Comparison of ENCODE assay signal across 8 cellular contexts in genomic region chr3:194682651-194683310, GRCh38. TPM values are rescaled to one million over a fixed set of nuclear protein-coding genes. Genes with fewer than 3 reads are reported as not detected.
A peak's percentile ranks its signal among the peaks of the same experiment; 100 is the strongest.
DNase-seq lines count a peak whose midpoint lies in the region; ATAC-seq and TF ChIP-seq lines count a peak whose summit lies in the region.

No MANE protein-coding gene starts in this region.

- H4K20me1 ChIP-seq in Karpas-422 (ENCODE audit: insufficient read depth, low read depth, low read length) (peaks cover 11% of the 10 kb centered on the region), OCI-LY7 (ENCODE audit: insufficient read depth, low read length) (no peaks in the 10 kb centered on the region)

- peak; percentile 43 to 72 (median 46) for DNase-seq in CD4-positive, alpha-beta T cell
- DNase-seq in Karpas-422 (peak; percentile 95), OCI-LY7 (ENCODE audit: low spot score) (peak; percentile 89), activated T-cell treated with anti-CD3 and anti-CD28 coated beads for 4 hours (peak; percentile 64)
- peak; percentile 80 for DNase-seq in natural killer cell treated with Interleukin-12 subunit alpha and Interleukin-12 subunit beta and Interleukin-15 and Interleukin-18, amount 100 ng/mL, for 72 hours (ENCODE audit: low spot score)
- DNase-seq in stimulated activated naive CD8-positive, alpha-beta T cell treated with anti-CD3 and anti-CD28 coated beads, Interleukin-15, amount 100 ng/mL, for 72 hours: peak; percentile 68 to 80

- CTCF ChIA-PET in CD4-positive, alpha-beta T cell (lab: Charles Lee): interaction anchor here (0.6 to 4.0 kb wide), 17 partner anchors 10 to 876 kb away, joined by 3 to 60 read pairs (median 4); partner anchors contain the start of gene LSG1
- CTCF ChIA-PET in OCI-LY7 (lab: Charles Lee; ENCODE audit: unreplicated experiment): interaction anchor here (0.6 to 1.4 kb wide), 11 partner anchors 8 to 578 kb away, joined by 3 to 5 read pairs (median 3); no protein-coding TSS in a partner anchor

- H3K36me3 Mint-ChIP-seq in CD4-positive, alpha-beta T cell (ENCODE audit: low read depth): no peaks in the 10 kb centered on the region
- no peaks in the 10 kb centered on the region for H3K36me3 Mint-ChIP-seq in natural killer cell treated with Interleukin-12 subunit alpha and Interleukin-12 subunit beta and Interleukin-15 and Interleukin-18, amount 100 ng/mL, for 72 hours

- H3K27me3 Mint-ChIP-seq in CD4-positive, alpha-beta T cell: peaks cover 14% of the 10 kb centered on the region
- H3K27me3 Mint-ChIP-seq in natural killer cell treated with Interleukin-12 subunit alpha and Interleukin-12 subunit beta and Interleukin-15 and Interleukin-18, amount 100 ng/mL, for 72 hours: peaks cover 0 to 2% of the 10 kb centered on the region in 2 donors
- peaks cover 22% of the 10 kb centered on the region for H3K27me3 Mint-ChIP-seq in stimulated activated naive CD8-positive, alpha-beta T cell treated with anti-CD3 and anti-CD28 coated beads, Interleukin-15, amount 100 ng/mL, for 72 hours

- POLR2A ChIA-PET in CD4-positive, alpha-beta T cell (lab: Charles Lee): interaction anchor here (0.8 to 1.5 kb wide), 8 partner anchors 11 to 588 kb away, joined by 3 to 34 read pairs (median 4); partner anchors contain the start of genes LSG1 and XXYLT1
- POLR2A ChIA-PET in OCI-LY7 (lab: Charles Lee): interaction anchor here (0.6 to 2.4 kb wide), 7 partner anchors 8 to 576 kb away, joined by 3 to 10 read pairs (median 3); partner anchors contain the start of gene LSG1

- H2AFZ ChIP-seq in Karpas-422 (ENCODE audit: low read length): no peak overlapping the region
- peak overlapping the region; percentile 34; the same call in 1 of the 2 replicates for H2AFZ ChIP-seq in OCI-LY7 (ENCODE audit: low read length)

- ATAC-seq in CD4-positive, alpha-beta T cell (ENCODE audit: poor library complexity): peak; percentile 81
- ATAC-seq in GM21367 (IDR thresholded peaks at IDR 0.05; ENCODE audit: unreplicated experiment): peak; percentile 40
- ATAC-seq in esophagus mucosa: peak; percentile 81
- ATAC-seq in natural killer cell treated with Interleukin-12 subunit alpha and Interleukin-12 subunit beta and Interleukin-15 and Interleukin-18, amount 100 ng/mL, for 72 hours: peak; percentile 65 to 68
- peak; percentile 75 for ATAC-seq in stimulated activated naive CD8-positive, alpha-beta T cell treated with anti-CD3 and anti-CD28 coated beads, Interleukin-15, amount 100 ng/mL, for 72 hours

- TF ChIP-seq CTCF in CD4-positive, alpha-beta T cell (IDR thresholded peaks at IDR 0.05): peak; percentile 72
- peak; percentile 96 for TF ChIP-seq CTCF in OCI-LY7 (conservative IDR thresholded peaks at IDR 0.05; ENCODE audit: low read length)

- no peaks in the 10 kb centered on the region for H3K9me3 Mint-ChIP-seq in CD4-positive, alpha-beta T cell
- no peaks in the 10 kb centered on the region for H3K9me3 Mint-ChIP-seq in natural killer cell treated with Interleukin-12 subunit alpha and Interleukin-12 subunit beta and Interleukin-15 and Interleukin-18, amount 100 ng/mL, for 72 hours
- H3K9me3 Mint-ChIP-seq in stimulated activated naive CD8-positive, alpha-beta T cell treated with anti-CD3 and anti-CD28 coated beads, Interleukin-15, amount 100 ng/mL, for 72 hours: no peaks in the 10 kb centered on the region

- H3K36me3 ChIP-seq in Karpas-422 (ENCODE audit: insufficient read depth, low read length) (no peaks in the 10 kb centered on the region), OCI-LY7 (ENCODE audit: insufficient read depth, low read length) (no peaks in the 10 kb centered on the region)

- no peaks in the 10 kb centered on the region for H3K9me2 ChIP-seq in Karpas-422 (replicated peaks; ENCODE audit: insufficient read depth, low read length)
- H3K9me2 ChIP-seq in OCI-LY7 (ENCODE audit: insufficient read depth, low read length): no peaks in the 10 kb centered on the region

- H3K4me1 Mint-ChIP-seq in CD4-positive, alpha-beta T cell (ENCODE audit: low read depth): peaks cover 34% of the 10 kb centered on the region
- peaks cover 33 to 42% of the 10 kb centered on the region in 2 donors for H3K4me1 Mint-ChIP-seq in natural killer cell treated with Interleukin-12 subunit alpha and Interleukin-12 subunit beta and Interleukin-15 and Interleukin-18, amount 100 ng/mL, for 72 hours (ENCODE audit: low read depth in 2 of 2)
- peaks cover 63% of the 10 kb centered on the region for H3K4me1 Mint-ChIP-seq in stimulated activated naive CD8-positive, alpha-beta T cell treated with anti-CD3 and anti-CD28 coated beads, Interleukin-15, amount 100 ng/mL, for 72 hours

- H3K27me3 ChIP-seq in CD4-positive, alpha-beta T cell (ENCODE audit: control insufficient read depth, insufficient read depth, low read length): no peaks in the 10 kb centered on the region
- H3K27me3 ChIP-seq in Karpas-422 (ENCODE audit: low read length): no peaks in the 10 kb centered on the region

- H3K4me3 Mint-ChIP-seq in CD4-positive, alpha-beta T cell: peak overlapping the region; percentile 13
- H3K4me3 Mint-ChIP-seq in natural killer cell treated with Interleukin-12 subunit alpha and Interleukin-12 subunit beta and Interleukin-15 and Interleukin-18, amount 100 ng/mL, for 72 hours: no peak overlapping the region
- H3K4me3 Mint-ChIP-seq in stimulated activated naive CD8-positive, alpha-beta T cell treated with anti-CD3 and anti-CD28 coated beads, Interleukin-15, amount 100 ng/mL, for 72 hours: peak overlapping the region; percentile 38 to 46

- H3K4me1 ChIP-seq in Karpas-422 (ENCODE audit: low read length) (peaks cover 27% of the 10 kb centered on the region), OCI-LY7 (ENCODE audit: insufficient read depth, low read length, poor library complexity, severe bottlenecking) (peaks cover 37% of the 10 kb centered on the region)

- intact Hi-C loops in CD4-positive, alpha-beta T cell (cut with DNase I, micrococcal nuclease): loop anchor here (1.0 to 5.0 kb wide), 5 partner anchors 27 to 840 kb away; no protein-coding TSS in a partner anchor
- intact Hi-C loops in OCI-LY7 (cut with micrococcal nuclease; ENCODE audit: unreplicated experiment): loop anchor here (1.0 to 10.0 kb wide), 5 partner anchors 192 to 578 kb away; no protein-coding TSS in a partner anchor

- BruUV-seq in OCI-LY7 (replicated peaks; lab: Mats Ljungman, UMichigan): no TSS peak

- no peaks in the 10 kb centered on the region for H3K9me3 ChIP-seq in CD4-positive, alpha-beta T cell (ENCODE audit: control insufficient read depth, low read length)
- H3K9me3 ChIP-seq in Karpas-422 (ENCODE audit: low read length): no peaks in the 10 kb centered on the region
- H3K9me3 ChIP-seq in OCI-LY7 (ENCODE audit: low read length): no peaks in the 10 kb centered on the region

- H3K79me2 ChIP-seq in Karpas-422 (ENCODE audit: low read length): peaks cover 17% of the 10 kb centered on the region
- H3K79me2 ChIP-seq in OCI-LY7 (ENCODE audit: insufficient read depth, low read depth, low read length): no peaks in the 10 kb centered on the region

- no peak overlapping the region for H3K27ac Mint-ChIP-seq in CD4-positive, alpha-beta T cell
- H3K27ac Mint-ChIP-seq in natural killer cell treated with Interleukin-12 subunit alpha and Interleukin-12 subunit beta and Interleukin-15 and Interleukin-18, amount 100 ng/mL, for 72 hours: peak overlapping the region in 1 of 2 donors; percentile 56
- H3K27ac Mint-ChIP-seq in stimulated activated naive CD8-positive, alpha-beta T cell treated with anti-CD3 and anti-CD28 coated beads, Interleukin-15, amount 100 ng/mL, for 72 hours: no peak overlapping the region

- H3K4me2 ChIP-seq in Karpas-422 (ENCODE audit: low read depth, low read length, poor library complexity, severe bottlenecking): no peak overlapping the region
- H3K4me2 ChIP-seq in OCI-LY7 (ENCODE audit: low read length): no peak overlapping the region

- H3K27ac ChIP-seq in CD4-positive, alpha-beta T cell (ENCODE audit: low read depth, low read length): no peak overlapping the region
- H3K27ac ChIP-seq in Karpas-422 (ENCODE audit: low read length) (no peak overlapping the region), OCI-LY7 (ENCODE audit: low read depth, low read length, poor library complexity, severe bottlenecking) (no peak overlapping the region)

- H3K4me3 ChIP-seq in Karpas-422 (ENCODE audit: low read length) (no peak overlapping the region), OCI-LY7 (ENCODE audit: low read depth, low read length, poor library complexity, severe bottlenecking) (no peak overlapping the region)

- no peak overlapping the region for H3K9ac ChIP-seq in Karpas-422 (ENCODE audit: low read length)

RNA-seq across cellular contexts. Expression of gene FAM43A, which starts 2.9 kb away (rescaled TPM):
- total RNA-seq in CD4-positive, alpha-beta T cell: 1 to 10 TPM; 2.4 to 2.6 TPM
- 80.7 and 147 TPM in 2 replicates for total RNA-seq in Karpas-422 (2014; rRNA removed; shearing (Covaris generic); ENCODE audit: low replicate concordance)
- 17.2 and 21.6 TPM in 2 replicates for total RNA-seq in OCI-LY7 (2014; rRNA removed; shearing (Covaris generic))
- total RNA-seq in OCI-LY7 (2022): 7.5 and 8.2 TPM in 2 replicates
- 23.4 TPM for total RNA-seq in esophagus mucosa
- 10 to 100 TPM; 11.6 to 50.2 TPM for total RNA-seq in natural killer cell treated with Interleukin-12 subunit alpha and Interleukin-12 subunit beta and Interleukin-15 and Interleukin-18, amount 100 ng/mL, for 72 hours

RNA-seq across cellular contexts. Expression of gene LSG1, which starts 10.8 kb away (rescaled TPM):
- total RNA-seq in CD4-positive, alpha-beta T cell: 10 to 100 TPM; 37.9 to 44.6 TPM
- total RNA-seq in Karpas-422 (2014; rRNA removed; shearing (Covaris generic); ENCODE audit: low replicate concordance): 52.2 and 74.3 TPM in 2 replicates
- total RNA-seq in OCI-LY7 (2014; rRNA removed; shearing (Covaris generic)): 52.9 and 59.4 TPM in 2 replicates
- 39.3 and 44.4 TPM in 2 replicates for total RNA-seq in OCI-LY7 (2022)
- 21.6 TPM for total RNA-seq in esophagus mucosa
- 10 to 100 TPM; 38.7 to 63.3 TPM for total RNA-seq in natural killer cell treated with Interleukin-12 subunit alpha and Interleukin-12 subunit beta and Interleukin-15 and Interleukin-18, amount 100 ng/mL, for 72 hours

RNA-seq across cellular contexts. Expression of gene TMEM44, which starts 49.6 kb away (rescaled TPM):
- 1 to 10 TPM in 1 of 2 experiments, under 1 TPM in 1; 0.98 to 1.1 TPM for total RNA-seq in CD4-positive, alpha-beta T cell
- total RNA-seq in Karpas-422 (2014; rRNA removed; shearing (Covaris generic); ENCODE audit: low replicate concordance): 10.9 and 36.9 TPM in 2 replicates
- total RNA-seq in OCI-LY7 (2014; rRNA removed; shearing (Covaris generic)): 8.8 and 9.6 TPM in 2 replicates
- 22.9 and 25.7 TPM in 2 replicates for total RNA-seq in OCI-LY7 (2022)
- total RNA-seq in esophagus mucosa: 7.9 TPM
- 1 to 10 TPM; 4.7 to 8.5 TPM for total RNA-seq in natural killer cell treated with Interleukin-12 subunit alpha and Interleukin-12 subunit beta and Interleukin-15 and Interleukin-18, amount 100 ng/mL, for 72 hours
